In genomic region chr1:223683586-223684487, GRCh38 we compare ENCODE assay signal across 8 cellular contexts. TPM values are rescaled to one million over a fixed set of nuclear protein-coding genes. Genes with fewer than 3 reads are reported as not detected.
DNase-seq lines count a peak whose midpoint lies in the region; ATAC-seq and TF ChIP-seq lines count a peak whose summit lies in the region.

No MANE protein-coding gene starts in this region.

- peaks cover 52% of the 10 kb centered on the region for H3K27me3 ChIP-seq in OCI-LY3 (ENCODE audit: low read depth, low read length)

- ATAC-seq in HG03097 (IDR thresholded peaks at IDR 0.05; ENCODE audit: low FRiP score, unreplicated experiment) = no peak

- H3K4me3 ChIP-seq in OCI-LY3 (ENCODE audit: low read length) = no peak overlapping the region

- no peaks in the 10 kb centered on the region for H3K4me1 ChIP-seq in OCI-LY3 (ENCODE audit: low read length)

- DNase-seq in DMS53 treated with DMSO at 0.1 percent for 48 hours (lab: John Stamatoyannopoulos, UW; ENCODE audit: unreplicated experiment) (peak; percentile 60), glutamatergic neuron (peak; percentile 75), renal cortical epithelial cell (ENCODE audit: low read depth) (peak; percentile 75), OCI-M2 (lab: John Stamatoyannopoulos, UW; ENCODE audit: unreplicated experiment) (no peak)
- peak; percentile 11 for DNase-seq in activated T-helper 1 cell treated with anti-CD3 and anti-CD28 coated beads, Interleukin-2, amount 50 U/mL, for 16 hours (ENCODE audit: low read depth in 1 of 2, low spot score in 1 of 2)

- H3K9me3 ChIP-seq in OCI-LY3 (ENCODE audit: insufficient read depth, low read length) = peaks cover 6% of the 10 kb centered on the region; the same call in 1 of the 2 replicates

- no peak for TF ChIP-seq EP300 in Ishikawa (IDR thresholded peaks at IDR 0.05; ENCODE audit: borderline replicate concordance)

- no peaks in the 10 kb centered on the region for H3K36me3 ChIP-seq in OCI-LY3 (replicated peaks; ENCODE audit: low read depth, low read length)

- H3K79me2 ChIP-seq in OCI-LY3 (ENCODE audit: low read length) = no peaks in the 10 kb centered on the region

- TF ChIP-seq CTCF in OCI-LY3 (IDR thresholded peaks at IDR 0.05; ENCODE audit: low read depth, low read length) (peak; percentile 76), glutamatergic neuron (IDR thresholded peaks at IDR 0.05; ENCODE audit: partially characterized antibody, unreplicated experiment) (peak; percentile 80)

- peaks cover 1% of the 10 kb centered on the region for H3K27me3 Mint-ChIP-seq in glutamatergic neuron (ENCODE audit: unreplicated experiment)

- H3K9me3 Mint-ChIP-seq in glutamatergic neuron (ENCODE audit: unreplicated experiment) = no peaks in the 10 kb centered on the region

- no peak overlapping the region for H3K27ac ChIP-seq in OCI-LY3 (ENCODE audit: low read length)

- no peaks in the 10 kb centered on the region for H3K4me1 Mint-ChIP-seq in glutamatergic neuron (ENCODE audit: low read depth, unreplicated experiment)

- H3K9ac ChIP-seq in OCI-LY3 (ENCODE audit: low read length) = no peak overlapping the region

- H3K4me2 ChIP-seq in OCI-LY3 (ENCODE audit: low read length) = no peak overlapping the region

- no peak overlapping the region for H3K4me3 Mint-ChIP-seq in glutamatergic neuron (ENCODE audit: unreplicated experiment)

- H4K20me1 ChIP-seq in OCI-LY3 (ENCODE audit: insufficient read depth, low read length) = no peaks in the 10 kb centered on the region

- no peak overlapping the region for H2AFZ ChIP-seq in OCI-LY3 (ENCODE audit: low read depth, low read length)

- TF ChIP-seq RAD21 in Ishikawa (IDR thresholded peaks at IDR 0.05; ENCODE audit: low read depth) = peak; percentile 87

- no peaks in the 10 kb centered on the region for H3K36me3 Mint-ChIP-seq in glutamatergic neuron (ENCODE audit: unreplicated experiment)

- no peak overlapping the region for H3K27ac Mint-ChIP-seq in glutamatergic neuron (ENCODE audit: unreplicated experiment)

TF ChIP-seq in Ishikawa, 13 proteins besides CTCF, POLR2A, EP300 and RAD21:
- TF ChIP-seq CEBPB (IDR thresholded peaks at IDR 0.05) (no peak), TCF12 (IDR thresholded peaks at IDR 0.05; ENCODE audit: low read depth) (no peak), CREB1 (IDR thresholded peaks at IDR 0.05; ENCODE audit: low read depth) (no peak), YY1 (IDR thresholded peaks at IDR 0.05; ENCODE audit: low read depth) (no peak), ZBTB7A (IDR thresholded peaks at IDR 0.05; ENCODE audit: low read depth) (no peak), USF1 (IDR thresholded peaks at IDR 0.05) (no peak), EGR1 (IDR thresholded peaks at IDR 0.05) (no peak), REST (IDR thresholded peaks at IDR 0.05; ENCODE audit: low read depth) (no peak), TEAD4 (IDR thresholded peaks at IDR 0.05) (no peak), FOXM1 (IDR thresholded peaks at IDR 0.05; ENCODE audit: borderline replicate concordance, low read depth) (no peak), NFIC (IDR thresholded peaks at IDR 0.05) (no peak), TAF1 (IDR thresholded peaks at IDR 0.05; ENCODE audit: low read depth) (no peak), MAX (IDR thresholded peaks at IDR 0.05) (no peak)

RNA-seq across cellular contexts. Expression of gene CAPN8, which starts 18.3 kb away (rescaled TPM):
- total RNA-seq in glutamatergic neuron (ENCODE audit: unreplicated experiment) (not detected), renal cortical epithelial cell (0.05 TPM in 1 of 2 replicates, not detected in the other)

RNA-seq across cellular contexts. Expression of gene CAPN2, which starts 28.5 kb away (rescaled TPM):
- 25.6 TPM for total RNA-seq in glutamatergic neuron (ENCODE audit: unreplicated experiment)
- 300 and 425 TPM in 2 replicates for total RNA-seq in renal cortical epithelial cell

Comparison
In these comparisons a context has a peak if more than half of its experiments do, and no peak if none do; other contexts are left out.
1. RNA of gene CAPN2, which starts 28.5 kb away (total RNA-seq): 300 to 425 TPM in renal cortical epithelial cell; 25.6 TPM in glutamatergic neuron (single experiment); every median in the first group is over 10 times any median in the second.